Comparison of ENCODE assay signal across 1 cellular context in genomic region chr4:176359590-176359989, GRCh38.
TF ChIP-seq lines count a peak whose summit lies in the region.

No MANE protein-coding gene starts in this region.

TF ChIP-seq in SK-N-SH, 30 proteins besides CTCF, POLR2A, EP300 and RAD21:
- TF ChIP-seq TCF12 (IDR thresholded peaks at IDR 0.05) = peak; percentile 33; the same call in 1 of the 2 replicates
- TF ChIP-seq GATA2 (CRISPR knock-in tag; IDR thresholded peaks at IDR 0.05) = no peak
- TF ChIP-seq MEF2A (IDR thresholded peaks at IDR 0.05; ENCODE audit: borderline replicate concordance, low read depth) = no peak
TF ChIP-seq in SK-N-SH: peak in this region for 1.
